Comparison of ENCODE assay signal across 22 cellular contexts in genomic region chr20:62844182-62844581, GRCh38. TPM values are rescaled to one million over a fixed set of nuclear protein-coding genes. Genes with fewer than 3 reads are reported as not detected.
A peak's percentile ranks its signal among the peaks of the same experiment; 100 is the strongest.
DNase-seq lines count a peak whose midpoint lies in the region; ATAC-seq and TF ChIP-seq lines count a peak whose summit lies in the region.
"Had no signal": no experiment of that assay in that cellular context is flagged by ENCODE, and none has a peak within 500 bp of the region (broad histone marks: within the 10 kb centered on the region; RNA-seq: fewer than 3 reads in every experiment).

No MANE protein-coding gene starts in this region.

- H3K4me1 ChIP-seq in heart left ventricle: no peaks in the 10 kb centered on the region
- H3K4me1 ChIP-seq in RWPE2 (ENCODE audit: insufficient read depth, poor library complexity, severe bottlenecking): no peaks in the 10 kb centered on the region
- no peaks in the 10 kb centered on the region for H3K4me1 ChIP-seq in sigmoid colon
- H3K4me1 ChIP-seq: BE2C had no signal

- H3K36me3 ChIP-seq in heart left ventricle: peaks cover 0 to 5% (median 0%) of the 10 kb centered on the region in 9 donors
- peaks cover 28% of the 10 kb centered on the region for H3K36me3 ChIP-seq in RWPE2 (ENCODE audit: low read depth)
- H3K36me3 ChIP-seq in sigmoid colon: peaks cover 0 to 3% (median 1%) of the 10 kb centered on the region in 4 donors

- H3K4me3 ChIP-seq in heart left ventricle: no peak overlapping the region
- H3K4me3 ChIP-seq in RWPE2 (ENCODE audit: severe bottlenecking): no peak overlapping the region
- H3K4me3 ChIP-seq in sigmoid colon: no peak overlapping the region
- H3K4me3 ChIP-seq: A549; BLaER1 treated with 17β-estradiol and CSF1 and Interleukin-3, amounts not matched to agents 10 nM and 100 nM; GM12878; GM23338 had no signal

- intact Hi-C loops in left ventricle myocardium superior (cut with micrococcal nuclease): no loop called here
- intact Hi-C loops in heart left ventricle (cut with DNase I): no loop called here
- intact Hi-C loops in sigmoid colon (cut with DNase I): no loop called here

- 95 to 98% (median 97%) methylated on average over 7 of the region's 7 CpGs for WGBS in heart left ventricle, 4 donors
- 96% methylated on average over 7 of the region's 7 CpGs for WGBS in sigmoid colon, 2 donors

- H3K27ac ChIP-seq in heart left ventricle (no peak overlapping the region), RWPE2 (ENCODE audit: poor library complexity, severe bottlenecking) (no peak overlapping the region), sigmoid colon (no peak overlapping the region)
- H3K27ac ChIP-seq: A549; BLaER1 treated with 17β-estradiol and CSF1 and Interleukin-3, amounts not matched to agents 10 nM and 100 nM had no signal

- ATAC-seq in left ventricle myocardium superior: no peak
- no peak for ATAC-seq in heart left ventricle
- no peak for ATAC-seq in RWPE2 (ENCODE audit: low read depth)
- ATAC-seq in GM21381 (IDR thresholded peaks at IDR 0.05; ENCODE audit: unreplicated experiment): no peak
- ATAC-seq: A549, GM12878, GM23338, HCT116 had no signal

- H3K9me3 ChIP-seq in heart left ventricle (no peaks in the 10 kb centered on the region), RWPE2 (ENCODE audit: severe bottlenecking) (no peaks in the 10 kb centered on the region), sigmoid colon (no peaks in the 10 kb centered on the region)
- H3K9me3 ChIP-seq: A549; BE2C; BLaER1 treated with 17β-estradiol and CSF1 and Interleukin-3, amounts not matched to agents 10 nM and 100 nM had no signal

- TF ChIP-seq EP300 in sigmoid colon (IDR thresholded peaks at IDR 0.05): no peak

- TF ChIP-seq POLR2A in heart left ventricle (IDR thresholded peaks at IDR 0.05): no peak
- TF ChIP-seq POLR2A in sigmoid colon (IDR thresholded peaks at IDR 0.05): no peak

- H3K27me3 ChIP-seq in heart left ventricle: no peaks in the 10 kb centered on the region
- H3K27me3 ChIP-seq in RWPE2 (ENCODE audit: insufficient read depth, poor library complexity, severe bottlenecking): no peaks in the 10 kb centered on the region
- peaks cover 0 to 13% (median 8%) of the 10 kb centered on the region in 3 donors for H3K27me3 ChIP-seq in sigmoid colon
- H3K27me3 ChIP-seq: BE2C; BLaER1 treated with 17β-estradiol and CSF1 and Interleukin-3, amounts not matched to agents 10 nM and 100 nM had no signal

- DNase-seq in left ventricle myocardium superior (peak; percentile 4), heart left ventricle (no peak), RWPE2 (ENCODE audit: low spot score) (peak; percentile 39), sigmoid colon (peak; percentile 6)
- DNase-seq: 8988T; ACHN; AML-193; BE2C; CD4-positive, alpha-beta T cell; CD8-positive, alpha-beta memory T cell; DMS 273 treated with DMSO at 0.1 percent for 48 hours; DMS79; EL; GDM1; H9 had no signal

- TF ChIP-seq CTCF in heart left ventricle (IDR thresholded peaks at IDR 0.05) (no peak), RWPE2 (IDR thresholded peaks at IDR 0.05; ENCODE audit: poor library complexity, severe bottlenecking) (no peak), sigmoid colon (IDR thresholded peaks at IDR 0.05) (no peak)

RNA-seq across cellular contexts. Expression of gene TCFL5, which starts 17.4 kb away (rescaled TPM):
- total RNA-seq in left ventricle myocardium superior: 6.1 TPM
- 1 to 10 TPM; 4.5 to 8.2 (median 6.1) TPM for total RNA-seq in heart left ventricle
- 1 to 10 TPM; 2.5 to 3.7 TPM for polyA plus RNA-seq in heart left ventricle
- 10 to 100 TPM in 2 of 4 donors, 1 to 10 TPM in 2; 8.1 to 16.9 (median 12.1) TPM for total RNA-seq in sigmoid colon
- 1 to 10 TPM; 2.3 to 7.8 (median 3.8) TPM for polyA plus RNA-seq in sigmoid colon

RNA-seq across cellular contexts. Expression of gene COL9A3, which starts 27.3 kb away (rescaled TPM):
- 2.9 TPM for total RNA-seq in left ventricle myocardium superior
- 1 to 10 TPM in 8 of 9 donors, under 1 TPM in 1; 0.67 to 6.0 (median 1.9) TPM for total RNA-seq in heart left ventricle
- 1 to 10 TPM; 2.0 to 4.7 TPM for polyA plus RNA-seq in heart left ventricle
- total RNA-seq in sigmoid colon: 10 to 100 TPM in 2 of 4 donors, 1 to 10 TPM in 2; 3.5 to 20.8 (median 10.8) TPM
- polyA plus RNA-seq in sigmoid colon: 1 to 10 TPM; 1.8 to 5.8 (median 4.4) TPM
- total RNA-seq: CD4-positive, alpha-beta T cell; CD8-positive, alpha-beta memory T cell; H4 had no signal
- polyA plus RNA-seq: CD8-positive, alpha-beta memory T cell had no signal

RNA-seq across cellular contexts. Expression of gene OGFR, which starts 39.5 kb away (rescaled TPM):
- total RNA-seq in left ventricle myocardium superior: 21.0 TPM
- 10 to 100 TPM; 14.9 to 46.9 (median 19.2) TPM for total RNA-seq in heart left ventricle
- polyA plus RNA-seq in heart left ventricle: 10 to 100 TPM; 23.6 to 25.3 TPM
- 10 to 100 TPM; 44.7 to 61.5 (median 48.6) TPM for total RNA-seq in sigmoid colon
- polyA plus RNA-seq in sigmoid colon: 10 to 100 TPM; 22.2 to 64.8 (median 43.7) TPM

RNA-seq across cellular contexts. Expression of gene MRGBP, which starts 47.9 kb away (rescaled TPM):
- total RNA-seq in left ventricle myocardium superior: 11.1 TPM
- 10 to 100 TPM in 1 of 9 donors, 1 to 10 TPM in 8; 7.2 to 10.5 (median 8.7) TPM for total RNA-seq in heart left ventricle
- polyA plus RNA-seq in heart left ventricle: 10 to 100 TPM in 1 of 2 donors, 1 to 10 TPM in 1; 7.1 to 10.2 TPM
- 10 to 100 TPM in 3 of 4 donors, 1 to 10 TPM in 1; 7.1 to 16.0 (median 12.4) TPM for total RNA-seq in sigmoid colon
- polyA plus RNA-seq in sigmoid colon: 10 to 100 TPM in 2 of 3 donors, 1 to 10 TPM in 1; 8.1 to 11.2 (median 10.2) TPM

Comparison
In these comparisons a context has a peak if more than half of its experiments do, and no peak if none do; other contexts are left out.
1. DNase-seq: peak in left ventricle myocardium superior (single experiment), RWPE2 (single experiment) and sigmoid colon (single experiment); none in heart left ventricle (0 of 5).